16 cellular contexts compared by ENCODE assay signal in genomic region chr22:48660104-48660794, GRCh38.
DNase-seq lines count a peak whose midpoint lies in the region; ATAC-seq and TF ChIP-seq lines count a peak whose summit lies in the region.
"Had no signal": no experiment of that assay in that cellular context is flagged by ENCODE, and none has a peak within 500 bp of the region (broad histone marks: within the 10 kb centered on the region; RNA-seq: fewer than 3 reads in every experiment).

No MANE protein-coding gene starts in this region.

- no peak overlapping the region for H3K14ac ChIP-seq in H9 (ENCODE audit: insufficient read depth, low read length)

- no CpG with 5 or more reads among the region's 22 CpGs for WGBS in H9 (ENCODE audit: extremely low coverage, insufficient read length, low lambda C conversion rate)

- H3K4me3 Mint-ChIP-seq in H9: no peak overlapping the region
- H3K4me3 Mint-ChIP-seq: CD4-positive, CD25-positive, alpha-beta regulatory T cell had no signal

- no peak overlapping the region for H3K23ac ChIP-seq in H9 (ENCODE audit: insufficient read length, low read depth, low read length)

- H2BK5ac ChIP-seq in H9 (ENCODE audit: insufficient read length, low read length): no peak overlapping the region

- no peak overlapping the region for H2BK20ac ChIP-seq in H9 (ENCODE audit: low read depth, low read length, poor library complexity, severe bottlenecking)

- H3K27me3 ChIP-seq in H9 (ENCODE audit: insufficient read depth, low read length) (no peaks in the 10 kb centered on the region), left lung (no peaks in the 10 kb centered on the region)
- H3K27me3 ChIP-seq: BLaER1 treated with 17β-estradiol and CSF1 and Interleukin-3, amounts not matched to agents 10 nM and 100 nM had no signal

- intact Hi-C loops in left lung (cut with DNase I): no loop called here

- no peak overlapping the region for H4K5ac ChIP-seq in H9 (ENCODE audit: insufficient read length, low read depth, low read length)

- no peaks in the 10 kb centered on the region for H3K79me2 ChIP-seq in H9 (ENCODE audit: insufficient read depth, low read length)

- H4K20me1 ChIP-seq in H9 (ENCODE audit: control insufficient read depth, insufficient read depth, insufficient read length): no peaks in the 10 kb centered on the region

- no peak overlapping the region for H2BK120ac ChIP-seq in H9 (ENCODE audit: low read depth, low read length, poor library complexity, severe bottlenecking)

- no peak overlapping the region for H2BK12ac ChIP-seq in H9 (ENCODE audit: insufficient read length, low read depth, low read length)

- H4K8ac ChIP-seq in H9 (replicated peaks; ENCODE audit: insufficient read length, low read depth, low read length): no peak overlapping the region

- H2AK5ac ChIP-seq in H9 (ENCODE audit: insufficient read length, low read length): no peak overlapping the region

- H3K4me1 Mint-ChIP-seq in H9: 0 out of 4 replicates have a peak, but pooled peaks cover 0 to 3% of the 10 kb centered on the region in 2 experiments
- H3K4me1 Mint-ChIP-seq: CD4-positive, CD25-positive, alpha-beta regulatory T cell had no signal

- H3T11ph ChIP-seq in H9 (ENCODE audit: low read length): no peak overlapping the region

- H3K9me3 Mint-ChIP-seq in H9: peaks cover 14 to 19% of the 10 kb centered on the region in 2 experiments; a peak in 4 of 5 replicates

- ATAC-seq in left lung (peak; percentile 72), HG03159 (IDR thresholded peaks at IDR 0.05; ENCODE audit: unreplicated experiment) (no peak)
- ATAC-seq: GM12878, HepG2 had no signal

- H3K36me3 ChIP-seq in left lung: no peaks in the 10 kb centered on the region
- H3K36me3 ChIP-seq: BLaER1 treated with 17β-estradiol and CSF1 and Interleukin-3, amounts not matched to agents 10 nM and 100 nM; HAP-1 had no signal

- H3K4me2 ChIP-seq in H9 (ENCODE audit: insufficient read depth, insufficient read length, low read length): no peak overlapping the region
- H3K4me2 ChIP-seq: BLaER1 treated with 17β-estradiol and CSF1 and Interleukin-3, amounts not matched to agents 10 nM and 100 nM had no signal

- no peaks in the 10 kb centered on the region for H3K27me3 Mint-ChIP-seq in H9 (ENCODE audit: low read depth)
- H3K27me3 Mint-ChIP-seq: CD4-positive, CD25-positive, alpha-beta regulatory T cell had no signal

- H3K4me3 ChIP-seq in left lung: no peak overlapping the region
- H3K4me3 ChIP-seq: BLaER1 treated with 17β-estradiol and CSF1 and Interleukin-3, amounts not matched to agents 10 nM and 100 nM; GM12878; GM23248; HAP-1 had no signal

- no peak for TF ChIP-seq CTCF in H9 (conservative IDR thresholded peaks at IDR 0.05)
- TF ChIP-seq CTCF in left lung (IDR thresholded peaks at IDR 0.05): no peak

- peak; percentile 41 for DNase-seq in NCI-H510A treated with DMSO at 0.1 percent for 48 hours (lab: John Stamatoyannopoulos, UW)
- DNase-seq in NCI-H510A (lab: John Stamatoyannopoulos, UW): no peak
- DNase-seq in H9: no peak
- DNase-seq in left lung: peak in 1 of 2 donors; percentile 63
- DNase-seq in substantia nigra (lab: John Stamatoyannopoulos, UW): peak in 2 of 49 donors; percentile 23 to 39
- DNase-seq in MV-4-11 (lab: John Stamatoyannopoulos, UW): no peak
- no peak for DNase-seq in NCI-H1930 (lab: John Stamatoyannopoulos, UW)
- DNase-seq: 8988T; CD4-positive, CD25-positive, alpha-beta regulatory T cell; DMS53; GM23248 had no signal

- H3K9ac ChIP-seq in H9 (ENCODE audit: extremely low read depth, insufficient read length, low read length): no peak overlapping the region
- H3K9ac ChIP-seq: BLaER1 treated with 17β-estradiol and CSF1 and Interleukin-3, amounts not matched to agents 10 nM and 100 nM; GM23248 had no signal

- no peaks in the 10 kb centered on the region for H3K23me2 ChIP-seq in H9 (ENCODE audit: insufficient read length, low read depth, low read length, poor library complexity, severe bottlenecking)

- peak overlapping the region; percentile 30 for H3K18ac ChIP-seq in H9 (ENCODE audit: insufficient read length, low read depth, low read length)

- H4K91ac ChIP-seq in H9 (ENCODE audit: insufficient read length, low read depth, low read length): no peak overlapping the region

- H3K27ac Mint-ChIP-seq in H9: 0 out of 7 replicates have a peak overlapping the region, but pooled peaks of 1 of the 3 experiments have one; percentile 61
- H3K27ac Mint-ChIP-seq: CD4-positive, CD25-positive, alpha-beta regulatory T cell had no signal

- H3K9me3 ChIP-seq in H9 (ENCODE audit: control insufficient read depth, low read depth, low read length) (no peaks in the 10 kb centered on the region), left lung (peaks cover 0 to 19% of the 10 kb centered on the region in 2 donors)
- H3K9me3 ChIP-seq: HAP-1 had no signal

- H3K36me3 Mint-ChIP-seq in H9 (ENCODE audit: insufficient read depth in 1 of 3, low read depth in 3 of 3): peaks cover 8 to 25% (median 24%) of the 10 kb centered on the region in 3 experiments; a peak in 6 of 7 replicates
- H3K36me3 Mint-ChIP-seq: CD4-positive, CD25-positive, alpha-beta regulatory T cell had no signal

- no peak overlapping the region for H3K56ac ChIP-seq in H9 (ENCODE audit: insufficient read length, low read depth, low read length)

- no peak overlapping the region for H2AFZ ChIP-seq in H9 (ENCODE audit: low read length)
- H2AFZ ChIP-seq: GM23248 had no signal

- H3K27ac ChIP-seq in H9 (ENCODE audit: insufficient read length, low read depth, low read length) (no peak overlapping the region), left lung (no peak overlapping the region), substantia nigra (ENCODE audit: low read depth, low read length, poor library complexity, severe bottlenecking) (peak overlapping the region; percentile 23)
- H3K27ac ChIP-seq: BLaER1 treated with 17β-estradiol and CSF1 and Interleukin-3, amounts not matched to agents 10 nM and 100 nM; GM23248 had no signal

- no peak overlapping the region for H3K4ac ChIP-seq in H9 (ENCODE audit: low read depth, low read length)

- H2BK15ac ChIP-seq in H9 (ENCODE audit: low read depth, low read length): no peak overlapping the region

- no peaks in the 10 kb centered on the region for H3K79me1 ChIP-seq in H9 (ENCODE audit: insufficient read depth, low read depth, low read length, poor library complexity, severe bottlenecking)

- H3K4me1 ChIP-seq in H9 (ENCODE audit: insufficient read depth, low read length): no peaks in the 10 kb centered on the region
- H3K4me1 ChIP-seq in left lung: no peaks in the 10 kb centered on the region
- H3K4me1 ChIP-seq: HAP-1 had no signal
